Comparison of ENCODE assay signal across 22 cellular contexts in genomic region chr1:118711356-118711755, GRCh38.
"Had no signal": no experiment of that assay in that cellular context is flagged by ENCODE, and none has a peak within 500 bp of the region (broad histone marks: within the 10 kb centered on the region; RNA-seq: fewer than 3 reads in every experiment).

No MANE protein-coding gene starts in this region.

- H3K27me3 ChIP-seq: SJCRH30 had no signal

- DNase-seq: Kasumi-1, MV-4-11, NCI-H1048, NCI-H1105, NCI-H1417, NCI-H1436 treated with DMSO at 0.1 percent for 48 hours, NCI-H1694, NCI-H187 treated with DMSO at 0.1 percent for 48 hours, NCI-H2029 treated with DMSO at 0.1 percent for 48 hours, NCI-H2171 treated with DMSO at 0.1 percent for 48 hours, NCI-H345, NCI-H446 treated with DMSO at 0.1 percent for 48 hours, NCI-H510A treated with DMSO at 0.1 percent for 48 hours, NCI-H526, PC-3, SHP77 treated with DMSO at 0.1 percent for 48 hours had no signal

- H3K4me3 Mint-ChIP-seq: IgD-negative memory B cell had no signal

- H3K36me3 Mint-ChIP-seq: IgD-negative memory B cell had no signal

- H3K4me1 Mint-ChIP-seq: IgD-negative memory B cell had no signal

- H3K4me3 ChIP-seq: K562, SJCRH30 had no signal

- H3K36me3 ChIP-seq: SJCRH30 had no signal

- ATAC-seq: K562, Panc1, PC-3, Right ventricle myocardium inferior, SK-N-SH treated with all-trans-retinoic acid at 6 μM for 48 hours had no signal

- H3K27ac Mint-ChIP-seq: IgD-negative memory B cell had no signal

- H3K4me1 ChIP-seq: SJCRH30 had no signal
